Comparison of ENCODE assay signal across 13 cellular contexts in genomic region chr1:214514032-214514818, GRCh38. TPM values are rescaled to one million over a fixed set of nuclear protein-coding genes. Genes with fewer than 3 reads are reported as not detected.
DNase-seq lines count a peak whose midpoint lies in the region; ATAC-seq and TF ChIP-seq lines count a peak whose summit lies in the region.
"Had no signal": no experiment of that assay in that cellular context is flagged by ENCODE, and none has a peak within 500 bp of the region (broad histone marks: within the 10 kb centered on the region; RNA-seq: fewer than 3 reads in every experiment).

No MANE protein-coding gene starts in this region.

- H3K79me2 ChIP-seq in GM23338 (replicated peaks; ENCODE audit: insufficient read depth) = peaks cover 98% of the 10 kb centered on the region

- H3K4me3 Mint-ChIP-seq in GM23338 (peak overlapping the region; percentile 15; the same call in 2 of the 3 replicates), endodermal cell (peak overlapping the region; percentile 25)

- H3K27ac Mint-ChIP-seq in GM23338 (no peak overlapping the region), endodermal cell (peak overlapping the region; percentile 54)

- no peaks in the 10 kb centered on the region for H3K27me3 ChIP-seq in GM23338 (ENCODE audit: insufficient read depth)
- no peaks in the 10 kb centered on the region for H3K27me3 ChIP-seq in endodermal cell (ENCODE audit: control insufficient read depth, insufficient read depth, low read length, poor library complexity, severe bottlenecking)
- H3K27me3 ChIP-seq in ovary = no peaks in the 10 kb centered on the region
- H3K27me3 ChIP-seq: spleen, stomach had no signal

- H3K4me1 Mint-ChIP-seq in GM23338 = peaks cover 30% of the 10 kb centered on the region
- peaks cover 45% of the 10 kb centered on the region for H3K4me1 Mint-ChIP-seq in endodermal cell

- DNase-seq in GM23338 (ENCODE audit: low spot score) (peak; percentile 74), NCI-H69 (lab: John Stamatoyannopoulos, UW) (peak; percentile 92), endodermal cell (no peak), ovary (peak in 3 of 5 donors; percentile 20 to 43 (median 34)), RKO (ENCODE audit: low spot score) (no peak), NCI-H526 (lab: John Stamatoyannopoulos, UW) (no peak), NCI-H187 (lab: John Stamatoyannopoulos, UW) (no peak)
- DNase-seq: activated naive CD4-positive, alpha-beta T cell treated with Interleukin-2 at 50 U/mL for 16 hours; spleen; stomach; T-helper 9 cell had no signal

- no peak for TF ChIP-seq EP300 in ovary (IDR thresholded peaks at IDR 0.05)

- no peak for TF ChIP-seq POLR2A in ovary (IDR thresholded peaks at IDR 0.05)

- TF ChIP-seq CTCF in GM23338 (conservative IDR thresholded peaks at IDR 0.05; ENCODE audit: low read depth in 2 of 2) (no peak), endodermal cell (conservative IDR thresholded peaks at IDR 0.05) (no peak), ovary (IDR thresholded peaks at IDR 0.05) (no peak)

- H3K9me2 ChIP-seq in GM23338 (ENCODE audit: insufficient read depth) = 0 out of 2 replicates have a peak, but pooled peaks cover 5% of the 10 kb centered on the region

- H4K20me1 ChIP-seq in GM23338 (replicated peaks; ENCODE audit: insufficient read depth) = peaks cover 41% of the 10 kb centered on the region

- H3K4me3 ChIP-seq in GM23338 = 0 out of 2 replicates have a peak overlapping the region, but pooled peaks have one; percentile 9
- H3K4me3 ChIP-seq in endodermal cell (ENCODE audit: low read length) = peak overlapping the region; percentile 67
- H3K4me3 ChIP-seq in ovary = no peak overlapping the region
- H3K4me3 ChIP-seq: spleen, stomach had no signal

- ATAC-seq in GM23338 (peak; percentile 82), HG02678 (IDR thresholded peaks at IDR 0.05; ENCODE audit: unreplicated experiment) (no peak)
- ATAC-seq: left lobe of liver had no signal

- peaks cover 38% of the 10 kb centered on the region for H3K9me3 ChIP-seq in endodermal cell (ENCODE audit: control insufficient read depth, low read length)
- H3K9me3 ChIP-seq in ovary = no peaks in the 10 kb centered on the region
- H3K9me3 ChIP-seq: stomach had no signal

- peak overlapping the region; percentile 54 for H3K9ac ChIP-seq in endodermal cell (ENCODE audit: extremely low read depth, low read length, poor library complexity, severe bottlenecking)

- H3K36me3 ChIP-seq in GM23338 (ENCODE audit: insufficient read depth) (0 out of 2 replicates have a peak, but pooled peaks cover 18% of the 10 kb centered on the region), endodermal cell (ENCODE audit: control insufficient read depth, insufficient read depth, low read length) (peaks cover 19% of the 10 kb centered on the region), ovary (no peaks in the 10 kb centered on the region)
- H3K36me3 ChIP-seq: spleen, stomach had no signal

- H3K4me1 ChIP-seq in GM23338 (ENCODE audit: insufficient read depth) (peaks cover 33% of the 10 kb centered on the region), endodermal cell (ENCODE audit: control insufficient read depth, insufficient read depth, low read length) (peaks cover 33% of the 10 kb centered on the region), ovary (ENCODE audit: insufficient read depth) (peaks cover 4% of the 10 kb centered on the region)

- peaks cover 32% of the 10 kb centered on the region for H3K36me3 Mint-ChIP-seq in GM23338 (ENCODE audit: low read depth)
- H3K36me3 Mint-ChIP-seq in endodermal cell (ENCODE audit: low read depth) = peaks cover 36% of the 10 kb centered on the region

- H3K9me3 Mint-ChIP-seq in GM23338 (peaks cover 29% of the 10 kb centered on the region), endodermal cell (peaks cover 31% of the 10 kb centered on the region)

- intact Hi-C loops in ovary (cut with DNase I) = no loop called here

- no peak overlapping the region for H2AFZ ChIP-seq in GM23338

- H3K27ac ChIP-seq in GM23338 (ENCODE audit: low read depth) (no peak overlapping the region), endodermal cell (ENCODE audit: low read depth, low read length) (peak overlapping the region; percentile 75), ovary (peak overlapping the region in 1 of 2 donors; percentile 41)

- H3K27me3 Mint-ChIP-seq in GM23338 (ENCODE audit: insufficient read depth, low read depth, poor library complexity) (peaks cover 32% of the 10 kb centered on the region), endodermal cell (ENCODE audit: insufficient read depth) (peaks cover 24% of the 10 kb centered on the region)

- WGBS in endodermal cell (ENCODE audit: insufficient coverage in 1 of 2, insufficient read length in 1 of 2), 2 experiments = 12 to 19% methylated on average over 6 to 9 of the region's 9 CpGs
- 63 to 77% (median 71%) methylated on average over 9 of the region's 9 CpGs for WGBS in ovary, 3 donors

- peak overlapping the region; percentile 67 for H3K4me2 ChIP-seq in GM23338

- no peaks in the 10 kb centered on the region for H3F3A ChIP-seq in GM23338 (replicated peaks; ENCODE audit: low read depth)

TF ChIP-seq in GM23338, 12 proteins besides CTCF, POLR2A, EP300 and RAD21:
- no peak for TF ChIP-seq REST (IDR thresholded peaks at IDR 0.05; ENCODE audit: unreplicated experiment)

RNA-seq across cellular contexts. Expression of gene PTPN14, which starts 37.2 kb away (rescaled TPM):
- 60.0 and 70.2 TPM in 2 replicates for total RNA-seq in GM23338 (2014; rRNA removed; shearing (Covaris generic))
- polyA plus RNA-seq in GM23338 (2016; fragmentation: Nextera tagmentation; extraction: Ambion mirVana) = 18.0 and 18.7 TPM in 2 replicates
- total RNA-seq in endodermal cell = 10 to 100 TPM; 72.6 to 93.2 TPM
- 20.1 TPM for polyA plus RNA-seq in endodermal cell (2013, experiment 1 of 2)
- 23.3 TPM for polyA plus RNA-seq in endodermal cell (2013, experiment 2 of 2)
- 10 to 100 TPM; 21.6 to 68.9 (median 45.7) TPM for total RNA-seq in ovary
- polyA plus RNA-seq in ovary = 10 to 100 TPM in 1 of 2 donors, 1 to 10 TPM in 1; 7.6 to 16.5 TPM

Comparison
In these comparisons a context has a peak if more than half of its experiments do, and no peak if none do; other contexts are left out.
1. DNase-seq: peak in GM23338 (single experiment), NCI-H69 (single experiment) and ovary (3 of 5); none in endodermal cell (single experiment), RKO (single experiment), NCI-H526 (0 of 2) and NCI-H187 (0 of 2).